Comparison of ENCODE assay signal across 9 cellular contexts in genomic region chr22:30208631-30209603, GRCh38. TPM values are rescaled to one million over a fixed set of nuclear protein-coding genes. Genes with fewer than 3 reads are reported as not detected.
DNase-seq lines count a peak whose midpoint lies in the region; ATAC-seq, FAIRE-seq and TF ChIP-seq lines count a peak whose summit lies in the region.
"Had no signal": no experiment of that assay in that cellular context is flagged by ENCODE, and none has a peak within 500 bp of the region (broad histone marks: within the 10 kb centered on the region; RNA-seq: fewer than 3 reads in every experiment).

No MANE protein-coding gene starts in this region.

- H3K9me3 ChIP-seq in A549, result no peaks in the 10 kb centered on the region
- no peaks in the 10 kb centered on the region for H3K9me3 ChIP-seq in KOPT-K1 (ENCODE audit: insufficient read depth, low read length, poor library complexity, severe bottlenecking)
- no peaks in the 10 kb centered on the region for H3K9me3 ChIP-seq in mucosa of descending colon

- CTCF ChIA-PET in A549 (lab: Yijun Ruan, JAX), result interaction anchor here (1.1 to 2.8 kb wide), 5 partner anchors 18 to 101 kb away, joined by 3 to 18 read pairs (median 4); no protein-coding TSS in a partner anchor

- H3K4me3 ChIP-seq in A549 (no peak overlapping the region), mucosa of descending colon (no peak overlapping the region)

- POLR2A ChIA-PET in A549 (lab: Yijun Ruan, JAX), result interaction anchor here (1.8 to 5.2 kb wide), 2 partner anchors 12 to 27 kb away, joined by 8 to 47 read pairs; no protein-coding TSS in a partner anchor

- H3K36me3 ChIP-seq in KOPT-K1 (ENCODE audit: insufficient read depth, low read length), result no peaks in the 10 kb centered on the region
- H3K36me3 ChIP-seq in mucosa of descending colon (ENCODE audit: low read depth), result no peaks in the 10 kb centered on the region

- no peak for TF ChIP-seq EP300 in A549 (IDR thresholded peaks at IDR 0.05)

- TF ChIP-seq CTCF in A549 (IDR thresholded peaks at IDR 0.05), result no peak
- no peak for TF ChIP-seq CTCF in mucosa of descending colon (IDR thresholded peaks at IDR 0.05)

- no peak for ATAC-seq in A549
- ATAC-seq in mucosa of descending colon, result peak; percentile 32
- no peak for ATAC-seq in HG03520 (IDR thresholded peaks at IDR 0.05; ENCODE audit: unreplicated experiment)

- TF ChIP-seq RAD21 in A549 (conservative IDR thresholded peaks at IDR 0.05 in 1 of 2, IDR thresholded peaks at IDR 0.05 in 1 of 2), result no peak

- peak in 1 of 2 experiments; percentile 71 for DNase-seq in A549 (ENCODE audit: low read depth in 1 of 2, low spot score in 1 of 2)
- peak in 1 of 3 donors; percentile 68 for DNase-seq in mucosa of descending colon
- DNase-seq in activated naive CD4-positive, alpha-beta T cell treated with anti-CD3 and anti-CD28 coated beads, Interleukin-2, amount 50 U/mL, for 16 hours, result no peak
- DNase-seq in NCI-H2196 (lab: John Stamatoyannopoulos, UW; ENCODE audit: unreplicated experiment), result no peak
- DNase-seq in NCI-H2029 (lab: John Stamatoyannopoulos, UW), result no peak

- peak overlapping the region; percentile 69; the same call in 2 of the 3 replicates for H3K4me2 ChIP-seq in A549

- intact Hi-C loops in mucosa of descending colon (cut with DNase I, micrococcal nuclease), result no loop called here

- peak overlapping the region; percentile 95 to 100 for H3K27ac ChIP-seq in A549
- H3K27ac ChIP-seq in KOPT-K1 (ENCODE audit: low read depth, low read length, poor library complexity, severe bottlenecking), result peak overlapping the region; percentile 32
- H3K27ac ChIP-seq in cingulate gyrus (ENCODE audit: low read depth, low read length), result peak overlapping the region; percentile 13

- no peak for FAIRE-seq in A549 (lab: Jason Lieb, UNC)

- no peak for TF ChIP-seq POLR2A in A549 (IDR thresholded peaks at IDR 0.05; ENCODE audit: low read length)

- H3K4me1 ChIP-seq in A549 (peaks cover 94% of the 10 kb centered on the region), mucosa of descending colon (ENCODE audit: low read depth) (no peaks in the 10 kb centered on the region)

- WGBS in A549 (ENCODE audit: missing lambda C conversion rate), result 57% methylated on average over 25 of the region's 26 CpGs

TF ChIP-seq in A549, 52 proteins besides CTCF, POLR2A, EP300 and RAD21 (continues in another document):
- TF ChIP-seq ESRRA (IDR thresholded peaks at IDR 0.05; ENCODE audit: borderline replicate concordance, low read length) (no peak), PBX3 (IDR thresholded peaks at IDR 0.05) (no peak), RFX5 (IDR thresholded peaks at IDR 0.05) (no peak), JUNB (IDR thresholded peaks at IDR 0.05) (no peak), RARB (CRISPR knock-in tag; IDR thresholded peaks at IDR 0.05) (0 out of 2 replicates have a peak, but pooled peaks have one; percentile 29), NFE2L2 (conservative IDR thresholded peaks at IDR 0.05; ENCODE audit: low read length) (no peak), BHLHE40 (IDR thresholded peaks at IDR 0.05; ENCODE audit: low read depth, low read length) (no peak), RCOR1 (IDR thresholded peaks at IDR 0.05; ENCODE audit: low read depth, low read length) (no peak), EHMT2 (IDR thresholded peaks at IDR 0.05; ENCODE audit: low read depth) (no peak), CBX8 (IDR thresholded peaks at IDR 0.05) (no peak), HEYL (CRISPR knock-in tag; IDR thresholded peaks at IDR 0.05) (peak; percentile 84), FOSB (CRISPR knock-in tag; IDR thresholded peaks at IDR 0.05) (0 out of 2 replicates have a peak, but pooled peaks have one; percentile 18), ZNF302 (CRISPR knock-in tag; IDR thresholded peaks at IDR 0.05) (peak; percentile 64; the same call in 1 of the 2 replicates), FOXS1 (CRISPR knock-in tag; IDR thresholded peaks at IDR 0.05) (no peak; the same call in 1 of the 2 replicates), MAZ (IDR thresholded peaks at IDR 0.05; ENCODE audit: borderline replicate concordance, low read depth, low read length) (no peak), NR3C1 (IDR thresholded peaks at IDR 0.05) (no peak), TP53 (CRISPR knock-in tag; IDR thresholded peaks at IDR 0.05) (peak; percentile 70), SMC3 (IDR thresholded peaks at IDR 0.05) (no peak), RNF2 (IDR thresholded peaks at IDR 0.05; ENCODE audit: borderline replicate concordance, low read depth) (no peak), MAFK (IDR thresholded peaks at IDR 0.05; ENCODE audit: partially characterized antibody) (no peak), CHD2 (IDR thresholded peaks at IDR 0.05; ENCODE audit: low read length, partially characterized antibody) (no peak), JUN (IDR thresholded peaks at IDR 0.05) (peak in 1 of 2 experiments; percentile 36; a peak in 1 of 5 replicates), REST (IDR thresholded peaks at IDR 0.05) (no peak), ZSCAN20 (CRISPR knock-in tag; IDR thresholded peaks at IDR 0.05) (peak; percentile 93)
- TF ChIP-seq, protein P1, sequence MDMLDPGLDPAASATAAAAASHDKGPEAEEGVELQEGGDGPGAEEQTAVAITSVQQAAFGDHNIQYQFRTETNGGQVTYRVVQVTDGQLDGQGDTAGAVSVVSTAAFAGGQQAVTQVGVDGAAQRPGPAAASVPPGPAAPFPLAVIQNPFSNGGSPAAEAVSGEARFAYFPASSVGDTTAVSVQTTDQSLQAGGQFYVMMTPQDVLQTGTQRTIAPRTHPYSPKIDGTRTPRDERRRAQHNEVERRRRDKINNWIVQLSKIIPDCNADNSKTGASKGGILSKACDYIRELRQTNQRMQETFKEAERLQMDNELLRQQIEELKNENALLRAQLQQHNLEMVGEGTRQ (IDR thresholded peaks at IDR 0.05), result 0 out of 2 replicates have a peak, but pooled peaks have one; percentile 46
- TF ChIP-seq, protein P2, sequence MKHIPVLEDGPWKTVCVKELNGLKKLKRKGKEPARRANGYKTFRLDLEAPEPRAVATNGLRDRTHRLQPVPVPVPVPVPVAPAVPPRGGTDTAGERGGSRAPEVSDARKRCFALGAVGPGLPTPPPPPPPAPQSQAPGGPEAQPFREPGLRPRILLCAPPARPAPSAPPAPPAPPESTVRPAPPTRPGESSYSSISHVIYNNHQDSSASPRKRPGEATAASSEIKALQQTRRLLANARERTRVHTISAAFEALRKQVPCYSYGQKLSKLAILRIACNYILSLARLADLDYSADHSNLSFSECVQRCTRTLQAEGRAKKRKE (CRISPR knock-in tag; IDR thresholded peaks at IDR 0.05; ENCODE audit: low read depth), result peak; percentile 94
- TF ChIP-seq, protein P3, sequence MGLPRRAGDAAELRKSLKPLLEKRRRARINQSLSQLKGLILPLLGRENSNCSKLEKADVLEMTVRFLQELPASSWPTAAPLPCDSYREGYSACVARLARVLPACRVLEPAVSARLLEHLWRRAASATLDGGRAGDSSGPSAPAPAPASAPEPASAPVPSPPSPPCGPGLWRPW (IDR thresholded peaks at IDR 0.05), result no peak

RNA-seq across cellular contexts. Expression of gene LIF, which starts 37.6 kb away (rescaled TPM):
- polyA plus RNA-seq in A549 (2011; rRNA removed) (54.5 and 64.7 TPM in 2 replicates), A549 (2017; fragmentation: RNase III; extraction: RNeasy Plus Mini Kit Qiagen cat#74134 plus additional on column Dnase treatment) (40.7 to 49.3 TPM (median 44.3 TPM) in 3 replicates)
- 53.0 and 70.6 TPM in 2 replicates for polyA plus RNA-seq in A549 (2012; cell fraction: cytosol; rRNA removed)
- 279 and 384 TPM in 2 replicates for polyA plus RNA-seq in A549 (2012; cell fraction: nucleus; rRNA removed)
- 62.7 and 126 TPM in 2 replicates for polyA minus RNA-seq in A549 (2011; rRNA and poly(A)+ RNA removed)
- 10 to 100 TPM in 1 of 3 donors, 1 to 10 TPM in 2; 9.1 to 10.0 (median 9.9) TPM for total RNA-seq in mucosa of descending colon

RNA-seq across cellular contexts. Expression of gene OSM, which starts 57.7 kb away (rescaled TPM):
- polyA plus RNA-seq in A549 (2011; rRNA removed) (not detected in 2 replicates), A549 (2017; fragmentation: RNase III; extraction: RNeasy Plus Mini Kit Qiagen cat#74134 plus additional on column Dnase treatment) (not detected in 3 replicates)
- polyA plus RNA-seq in A549 (2012; cell fraction: cytosol; rRNA removed), result 0.03 and 0.09 TPM in 2 replicates
- polyA plus RNA-seq in A549 (2012; cell fraction: nucleus; rRNA removed), result 0.47 and 0.49 TPM in 2 replicates
- polyA minus RNA-seq in A549 (2011; rRNA and poly(A)+ RNA removed), result not detected in 2 replicates
- 1 to 10 TPM in 1 of 3 donors, under 1 TPM in 1, not detected in 1; 0.41 to 1.0 TPM for total RNA-seq in mucosa of descending colon
- total RNA-seq: glomerular endothelial cell had no signal

Comparison
In these comparisons a context has a peak if more than half of its experiments do, and no peak if none do; other contexts are left out.
1. H3K27ac ChIP-seq: peak in every context shown above with its lines; median percentile 98 in A549; 32 in KOPT-K1; 13 in cingulate gyrus.